In the genomic region with DNA sequence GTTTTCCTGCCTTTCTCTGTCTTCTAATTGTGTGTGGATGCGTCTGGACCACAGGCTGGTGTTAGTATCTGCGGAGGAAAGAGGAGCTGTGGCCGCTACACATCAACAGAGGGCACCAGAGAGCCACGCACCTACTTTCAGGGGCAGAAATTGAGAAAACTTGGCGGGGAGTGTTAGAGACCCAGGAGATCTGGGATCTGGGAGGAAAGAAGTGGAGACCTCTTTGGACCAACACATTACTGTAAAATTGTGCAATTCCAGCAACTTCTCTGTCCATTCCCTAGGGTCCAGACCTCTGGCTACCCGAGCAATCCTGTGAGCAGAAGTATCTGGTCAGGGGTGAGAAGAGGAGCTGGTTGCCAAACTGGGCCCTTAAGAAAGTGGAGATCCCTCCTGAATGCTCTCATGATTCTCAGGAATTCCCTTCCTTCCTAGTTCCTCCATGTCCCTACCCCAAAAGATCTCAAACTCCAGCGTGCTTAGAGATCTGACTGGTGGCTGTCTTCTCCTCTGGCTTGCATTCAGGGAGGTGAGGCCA, we compare ENCODE assay signal across 8 cellular contexts. TPM values are rescaled to one million over a fixed set of nuclear protein-coding genes. Genes with fewer than 3 reads are reported as not detected.
DNase-seq lines count a peak whose midpoint lies in the region; ATAC-seq, FAIRE-seq and TF ChIP-seq lines count a peak whose summit lies in the region.

No MANE protein-coding gene starts in this region.

- H3K4me1 ChIP-seq in esophagus squamous epithelium = peaks cover 4 to 53% (median 22%) of the 10 kb centered on the region in 3 donors
- H3K4me1 ChIP-seq in tibial nerve = peaks cover 0 to 38% (median 17%) of the 10 kb centered on the region in 4 donors

- peak; percentile 9 for FAIRE-seq in GM12892 (lab: Jason Lieb, UNC)

- peaks cover 34 to 40% of the 10 kb centered on the region in 2 donors for H3K27me3 Mint-ChIP-seq in natural killer cell (ENCODE audit: low read depth in 2 of 2)

- peak overlapping the region; percentile 45 for H3K4me3 Mint-ChIP-seq in natural killer cell

- peak overlapping the region in 3 of 4 donors; percentile 91 to 93 (median 92) for H3K27ac ChIP-seq in esophagus squamous epithelium
- peak overlapping the region; percentile 81 to 97 (median 95) for H3K27ac ChIP-seq in tibial nerve

- H3K27me3 ChIP-seq in esophagus squamous epithelium (peaks cover 0 to 50% (median 0%) of the 10 kb centered on the region in 4 donors), tibial nerve (no peaks in the 10 kb centered on the region)

- H3K9me3 ChIP-seq in esophagus squamous epithelium (no peaks in the 10 kb centered on the region), tibial nerve (no peaks in the 10 kb centered on the region)

- no peaks in the 10 kb centered on the region for H3K36me3 ChIP-seq in esophagus squamous epithelium
- H3K36me3 ChIP-seq in tibial nerve = no peaks in the 10 kb centered on the region

- WGBS in esophagus squamous epithelium, 2 donors = 16 to 22% methylated on average over 7 of the region's 7 CpGs
- 9 to 15% methylated on average over 7 of the region's 7 CpGs for whole genome bisulfite sequencing in tibial nerve, 2 donors

- peak in 1 of 2 donors; percentile 86 for TF ChIP-seq EP300 in tibial nerve (IDR thresholded peaks at IDR 0.05)

- H3K9me3 Mint-ChIP-seq in natural killer cell = no peaks in the 10 kb centered on the region

- H3K4me3 ChIP-seq in esophagus squamous epithelium = no peak overlapping the region
- no peak overlapping the region for H3K4me3 ChIP-seq in tibial nerve

- TF ChIP-seq CTCF in esophagus squamous epithelium (IDR thresholded peaks at IDR 0.05) = peak; percentile 70 to 93 (median 86)
- peak; percentile 78 for TF ChIP-seq CTCF in natural killer cell (IDR thresholded peaks at IDR 0.05)
- TF ChIP-seq CTCF in tibial nerve (IDR thresholded peaks at IDR 0.05) = peak; percentile 85 to 98 (median 95)

- H3K36me3 Mint-ChIP-seq in natural killer cell = no peaks in the 10 kb centered on the region

- peak; percentile 74 for DNase-seq in AG08395 (ENCODE audit: low spot score)
- no peak for DNase-seq in GM12892 (ENCODE audit: insufficient read length)
- DNase-seq in NCI-H510A (lab: John Stamatoyannopoulos, UW) = peak; percentile 20
- peak; percentile 70 for DNase-seq in activated CD8-positive, alpha-beta memory T cell treated with anti-CD3 and anti-CD28 coated beads for 24 hours
- DNase-seq in esophagus squamous epithelium (lab: John Stamatoyannopoulos, UW) = no peak
- peak; percentile 21 for DNase-seq in natural killer cell
- peak; percentile 76 to 89 for DNase-seq in tibial nerve (ENCODE audit: low spot score in 2 of 2)

- intact Hi-C loops in esophagus squamous epithelium (cut with DNase I) = loop anchor here (5.0 kb wide), 1 partner anchor 95 kb away; no protein-coding TSS in a partner anchor
- intact Hi-C loops in natural killer cell (cut with micrococcal nuclease) = loop anchor here (2.0 kb wide), 1 partner anchor 133 kb away; no protein-coding TSS in a partner anchor

- no peak overlapping the region for H3K27ac Mint-ChIP-seq in natural killer cell

- ATAC-seq in natural killer cell = peak; percentile 54 to 75 (median 63)
- ATAC-seq in HG02885 (IDR thresholded peaks at IDR 0.05; ENCODE audit: poor library complexity, unreplicated experiment) = no peak

- peaks cover 0 to 10% of the 10 kb centered on the region in 2 donors for H3K4me1 Mint-ChIP-seq in natural killer cell

- TF ChIP-seq POLR2A in GM12892 (IDR thresholded peaks at IDR 0.05; ENCODE audit: low read depth, low read length) (no peak), esophagus squamous epithelium (IDR thresholded peaks at IDR 0.05) (no peak), tibial nerve (IDR thresholded peaks at IDR 0.05) (no peak)

RNA-seq across cellular contexts. Expression of a gene that starts 1.3 kb away (rescaled TPM):
- not detected for polyA plus RNA-seq in GM12892 (2012; ENCODE audit: missing spikeins)
- total RNA-seq in esophagus squamous epithelium (10 to 100 TPM in 3 of 4 donors, 1 to 10 TPM in 1; 3.6 to 18.9 (median 15.2) TPM), natural killer cell (not detected), tibial nerve (10 to 100 TPM; 47.1 to 60.6 (median 50.7) TPM)

Comparison
In these comparisons a context has a peak if more than half of its experiments do, and no peak if none do; other contexts are left out.
1. DNase-seq: peak in AG08395 (single experiment), NCI-H510A (single experiment), activated CD8-positive, alpha-beta memory T cell treated with anti-CD3 and anti-CD28 coated beads for 24 hours (single experiment), natural killer cell (single experiment) and tibial nerve (2 of 2); none in GM12892 (single experiment) and esophagus squamous epithelium (single experiment).
2. RNA of a gene that starts 1.3 kb away (total RNA-seq): 47.1 to 60.6 TPM in tibial nerve and 3.6 to 18.9 TPM in esophagus squamous epithelium; not detected in natural killer cell; every median in the first group is over 4 times any median in the second.
3. Peak in every context shown above with its lines, with median percentiles within 50 percentile points of each other: CTCF ChIP-seq.